In genomic region chr11:128926437-128927107, GRCh38 we compare ENCODE assay signal across 1 cellular context.
TF ChIP-seq lines count a peak whose summit lies in the region.

No MANE protein-coding gene starts in this region.

TF ChIP-seq in GM23338, 12 proteins besides CTCF, POLR2A, EP300 and RAD21 (continued from another document):
- TF ChIP-seq, protein P1, sequence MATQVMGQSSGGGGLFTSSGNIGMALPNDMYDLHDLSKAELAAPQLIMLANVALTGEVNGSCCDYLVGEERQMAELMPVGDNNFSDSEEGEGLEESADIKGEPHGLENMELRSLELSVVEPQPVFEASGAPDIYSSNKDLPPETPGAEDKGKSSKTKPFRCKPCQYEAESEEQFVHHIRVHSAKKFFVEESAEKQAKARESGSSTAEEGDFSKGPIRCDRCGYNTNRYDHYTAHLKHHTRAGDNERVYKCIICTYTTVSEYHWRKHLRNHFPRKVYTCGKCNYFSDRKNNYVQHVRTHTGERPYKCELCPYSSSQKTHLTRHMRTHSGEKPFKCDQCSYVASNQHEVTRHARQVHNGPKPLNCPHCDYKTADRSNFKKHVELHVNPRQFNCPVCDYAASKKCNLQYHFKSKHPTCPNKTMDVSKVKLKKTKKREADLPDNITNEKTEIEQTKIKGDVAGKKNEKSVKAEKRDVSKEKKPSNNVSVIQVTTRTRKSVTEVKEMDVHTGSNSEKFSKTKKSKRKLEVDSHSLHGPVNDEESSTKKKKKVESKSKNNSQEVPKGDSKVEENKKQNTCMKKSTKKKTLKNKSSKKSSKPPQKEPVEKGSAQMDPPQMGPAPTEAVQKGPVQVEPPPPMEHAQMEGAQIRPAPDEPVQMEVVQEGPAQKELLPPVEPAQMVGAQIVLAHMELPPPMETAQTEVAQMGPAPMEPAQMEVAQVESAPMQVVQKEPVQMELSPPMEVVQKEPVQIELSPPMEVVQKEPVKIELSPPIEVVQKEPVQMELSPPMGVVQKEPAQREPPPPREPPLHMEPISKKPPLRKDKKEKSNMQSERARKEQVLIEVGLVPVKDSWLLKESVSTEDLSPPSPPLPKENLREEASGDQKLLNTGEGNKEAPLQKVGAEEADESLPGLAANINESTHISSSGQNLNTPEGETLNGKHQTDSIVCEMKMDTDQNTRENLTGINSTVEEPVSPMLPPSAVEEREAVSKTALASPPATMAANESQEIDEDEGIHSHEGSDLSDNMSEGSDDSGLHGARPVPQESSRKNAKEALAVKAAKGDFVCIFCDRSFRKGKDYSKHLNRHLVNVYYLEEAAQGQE (IDR thresholded peaks at IDR 0.05; ENCODE audit: unreplicated experiment), result no peak
- no peak for TF ChIP-seq STAT1 (IDR thresholded peaks at IDR 0.05; ENCODE audit: unreplicated experiment)
- TF ChIP-seq EZH2 (IDR thresholded peaks at IDR 0.05; ENCODE audit: low read depth, unreplicated experiment), result no peak
